In the genomic region with DNA sequence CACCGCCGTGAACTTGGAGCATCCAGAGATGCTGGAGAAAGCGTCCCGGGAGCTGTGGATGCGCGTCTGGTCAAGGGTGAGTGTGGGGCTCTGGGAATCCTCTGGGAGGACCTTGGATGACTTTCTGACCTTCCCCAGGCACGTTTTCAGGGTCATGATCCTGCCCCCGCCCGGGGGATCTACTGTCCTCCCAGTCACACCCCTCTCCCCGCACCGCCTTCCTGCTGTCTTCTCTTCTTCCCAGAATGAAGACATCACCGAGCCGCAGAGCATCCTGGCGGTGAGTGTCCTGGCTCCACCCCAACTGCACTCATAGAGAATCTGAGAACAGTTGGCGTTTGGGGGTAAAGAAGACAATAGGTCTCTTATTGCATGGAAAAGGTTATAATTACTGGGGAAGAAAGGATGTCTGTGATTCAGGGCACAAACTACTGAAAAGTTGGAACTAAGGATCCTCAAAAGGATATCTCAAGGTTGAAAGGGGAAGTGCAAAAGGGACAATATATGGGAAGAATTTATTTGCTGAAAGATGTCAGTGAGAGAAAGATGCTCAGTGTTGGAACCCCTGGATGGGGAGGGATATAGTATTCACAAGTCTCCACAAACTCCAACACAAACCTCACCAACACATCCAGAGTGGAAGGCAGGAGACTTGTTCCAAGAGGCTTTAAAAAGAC, we compare ENCODE assay signal across 13 cellular contexts. TPM values are rescaled to one million over a fixed set of nuclear protein-coding genes. Genes with fewer than 3 reads are reported as not detected.
DNase-seq lines count a peak whose midpoint lies in the region; ATAC-seq lines count a peak whose summit lies in the region.
"Had no signal": no experiment of that assay in that cellular context is flagged by ENCODE, and none has a peak within 500 bp of the region (broad histone marks: within the 10 kb centered on the region; RNA-seq: fewer than 3 reads in every experiment).

No MANE protein-coding gene starts in this region.

- H3K27ac Mint-ChIP-seq in activated CD8-positive, alpha-beta memory T cell treated with anti-CD3 and anti-CD28 coated beads, Interleukin-2, amount 10 ng/mL, durations not matched to agents 7 days and 5 days = peak overlapping the region; percentile 93
- peak overlapping the region; percentile 96 for H3K27ac Mint-ChIP-seq in T-helper 17 cell
- H3K27ac Mint-ChIP-seq in effector memory CD8-positive, alpha-beta T cell = peak overlapping the region; percentile 98

- CTCF ChIA-PET in activated CD8-positive, alpha-beta memory T cell treated with anti-CD3 and anti-CD28 coated beads, Interleukin-2, amount 10 ng/mL, durations not matched to agents 7 days and 5 days (lab: Charles Lee) = interaction anchor here (0.6 to 8.3 kb wide), 8 partner anchors 10 to 115 kb away, joined by 3 to 89 read pairs (median 8); a partner anchor contains a TSS

- no peak overlapping the region for H3K27ac ChIP-seq in rectal smooth muscle tissue (ENCODE audit: low read depth, low read length)
- H3K27ac ChIP-seq: epithelial cell of prostate had no signal

- H3K4me3 ChIP-seq in rectal smooth muscle tissue (ENCODE audit: low read length) = peak overlapping the region; percentile 80

- H3K9me3 ChIP-seq in T-helper 17 cell (ENCODE audit: control insufficient read depth, low read length, poor library complexity, severe bottlenecking) = no peaks in the 10 kb centered on the region

- H3K9ac ChIP-seq in rectal smooth muscle tissue (ENCODE audit: low read length) = no peak overlapping the region

- peak overlapping the region; percentile 99 for H3K4me3 Mint-ChIP-seq in activated CD8-positive, alpha-beta memory T cell treated with anti-CD3 and anti-CD28 coated beads, Interleukin-2, amount 10 ng/mL, durations not matched to agents 7 days and 5 days
- peak overlapping the region; percentile 97 for H3K4me3 Mint-ChIP-seq in T-helper 17 cell
- peak overlapping the region; percentile 98 to 100 for H3K4me3 Mint-ChIP-seq in effector memory CD8-positive, alpha-beta T cell

- H3K4me1 ChIP-seq in rectal smooth muscle tissue (ENCODE audit: control insufficient read depth, insufficient read depth, low read length) = peaks cover 6% of the 10 kb centered on the region

- peaks cover 56% of the 10 kb centered on the region for H3K4me1 Mint-ChIP-seq in activated CD8-positive, alpha-beta memory T cell treated with anti-CD3 and anti-CD28 coated beads, Interleukin-2, amount 10 ng/mL, durations not matched to agents 7 days and 5 days
- H3K4me1 Mint-ChIP-seq in T-helper 17 cell = peaks cover 32% of the 10 kb centered on the region
- H3K4me1 Mint-ChIP-seq in effector memory CD8-positive, alpha-beta T cell (ENCODE audit: low read depth in 2 of 2) = peaks cover 27 to 35% of the 10 kb centered on the region in 2 donors

- peaks cover 3% of the 10 kb centered on the region for H3K9me3 Mint-ChIP-seq in activated CD8-positive, alpha-beta memory T cell treated with anti-CD3 and anti-CD28 coated beads, Interleukin-2, amount 10 ng/mL, durations not matched to agents 7 days and 5 days (ENCODE audit: low read depth)
- no peaks in the 10 kb centered on the region for H3K9me3 Mint-ChIP-seq in effector memory CD8-positive, alpha-beta T cell

- no peak for ATAC-seq in activated CD8-positive, alpha-beta memory T cell treated with anti-CD3 and anti-CD28 coated beads, Interleukin-2, amount 10 ng/mL, durations not matched to agents 7 days and 5 days
- no peak for ATAC-seq in T-helper 17 cell
- ATAC-seq in effector memory CD8-positive, alpha-beta T cell (replicated peaks) = no peak
- ATAC-seq in HG03159 (IDR thresholded peaks at IDR 0.05; ENCODE audit: unreplicated experiment) = no peak
- ATAC-seq in GM18907 (IDR thresholded peaks at IDR 0.05; ENCODE audit: unreplicated experiment) = no peak

- H3K36me3 Mint-ChIP-seq in activated CD8-positive, alpha-beta memory T cell treated with anti-CD3 and anti-CD28 coated beads, Interleukin-2, amount 10 ng/mL, durations not matched to agents 7 days and 5 days = peaks cover 62% of the 10 kb centered on the region
- H3K36me3 Mint-ChIP-seq in T-helper 17 cell (ENCODE audit: low read depth) = peaks cover 15% of the 10 kb centered on the region
- peaks cover 39% of the 10 kb centered on the region for H3K36me3 Mint-ChIP-seq in effector memory CD8-positive, alpha-beta T cell (ENCODE audit: insufficient read depth)

- peaks cover 14% of the 10 kb centered on the region for H3K36me3 ChIP-seq in rectal smooth muscle tissue (ENCODE audit: control insufficient read depth, insufficient read depth, low read length)

- no peak for DNase-seq in activated CD8-positive, alpha-beta memory T cell treated with anti-CD3 and anti-CD28 coated beads, Interleukin-2, amount 10 ng/mL, durations not matched to agents 7 days and 5 days
- DNase-seq in activated CD8-positive, alpha-beta memory T cell treated with anti-CD3 and anti-CD28 coated beads for 24 hours = no peak
- DNase-seq in T-helper 17 cell = no peak
- no peak for DNase-seq in effector memory CD8-positive, alpha-beta T cell
- DNase-seq in NCI-H524 (lab: John Stamatoyannopoulos, UW) = no peak
- DNase-seq: islet precursor cell, Kasumi-1, NCI-H345 had no signal

- H3K27me3 Mint-ChIP-seq in activated CD8-positive, alpha-beta memory T cell treated with anti-CD3 and anti-CD28 coated beads, Interleukin-2, amount 10 ng/mL, durations not matched to agents 7 days and 5 days = no peaks in the 10 kb centered on the region
- H3K27me3 Mint-ChIP-seq in T-helper 17 cell = no peaks in the 10 kb centered on the region
- H3K27me3 Mint-ChIP-seq in effector memory CD8-positive, alpha-beta T cell = no peaks in the 10 kb centered on the region

- H3K27me3 ChIP-seq in rectal smooth muscle tissue (ENCODE audit: control insufficient read depth, insufficient read depth, low read length) = no peaks in the 10 kb centered on the region

RNA-seq across cellular contexts. Expression of a gene that starts 1.9 kb away (rescaled TPM):
- 100 to 1,000 TPM; 335 to 436 TPM for total RNA-seq in activated CD8-positive, alpha-beta memory T cell treated with anti-CD3 and anti-CD28 coated beads, Interleukin-2, amount 10 ng/mL, durations not matched to agents 7 days and 5 days
- total RNA-seq in T-helper 17 cell = 100 to 1,000 TPM; 428 to 433 TPM

RNA-seq across cellular contexts. Expression of a gene that starts 19.6 kb away (rescaled TPM):
- total RNA-seq in activated CD8-positive, alpha-beta memory T cell treated with anti-CD3 and anti-CD28 coated beads, Interleukin-2, amount 10 ng/mL, durations not matched to agents 7 days and 5 days = 1 to 10 TPM in 1 of 2 experiments, under 1 TPM in 1; 0.41 to 1.7 TPM
- under 1 TPM; 0.77 to 0.86 TPM for total RNA-seq in T-helper 17 cell
- total RNA-seq: pulmonary artery endothelial cell had no signal

RNA-seq across cellular contexts. Expression of a gene that starts 23.0 kb away (rescaled TPM):
- 100 to 1,000 TPM; 117 to 129 TPM for total RNA-seq in activated CD8-positive, alpha-beta memory T cell treated with anti-CD3 and anti-CD28 coated beads, Interleukin-2, amount 10 ng/mL, durations not matched to agents 7 days and 5 days
- 10 to 100 TPM; 49.3 to 52.5 TPM for total RNA-seq in T-helper 17 cell

RNA-seq across cellular contexts. Expression of a gene that starts 43.3 kb away (rescaled TPM):
- total RNA-seq in activated CD8-positive, alpha-beta memory T cell treated with anti-CD3 and anti-CD28 coated beads, Interleukin-2, amount 10 ng/mL, durations not matched to agents 7 days and 5 days = not detected
- not detected for total RNA-seq in T-helper 17 cell
- total RNA-seq: pulmonary artery endothelial cell had no signal

RNA-seq across cellular contexts. Expression of a gene that starts 50.8 kb away (rescaled TPM):
- total RNA-seq in activated CD8-positive, alpha-beta memory T cell treated with anti-CD3 and anti-CD28 coated beads, Interleukin-2, amount 10 ng/mL, durations not matched to agents 7 days and 5 days = under 1 TPM; 0.09 TPM
- total RNA-seq in T-helper 17 cell = not detected
- total RNA-seq: pulmonary artery endothelial cell had no signal
